1 cellular context compared by ENCODE assay signal in the genomic region with DNA sequence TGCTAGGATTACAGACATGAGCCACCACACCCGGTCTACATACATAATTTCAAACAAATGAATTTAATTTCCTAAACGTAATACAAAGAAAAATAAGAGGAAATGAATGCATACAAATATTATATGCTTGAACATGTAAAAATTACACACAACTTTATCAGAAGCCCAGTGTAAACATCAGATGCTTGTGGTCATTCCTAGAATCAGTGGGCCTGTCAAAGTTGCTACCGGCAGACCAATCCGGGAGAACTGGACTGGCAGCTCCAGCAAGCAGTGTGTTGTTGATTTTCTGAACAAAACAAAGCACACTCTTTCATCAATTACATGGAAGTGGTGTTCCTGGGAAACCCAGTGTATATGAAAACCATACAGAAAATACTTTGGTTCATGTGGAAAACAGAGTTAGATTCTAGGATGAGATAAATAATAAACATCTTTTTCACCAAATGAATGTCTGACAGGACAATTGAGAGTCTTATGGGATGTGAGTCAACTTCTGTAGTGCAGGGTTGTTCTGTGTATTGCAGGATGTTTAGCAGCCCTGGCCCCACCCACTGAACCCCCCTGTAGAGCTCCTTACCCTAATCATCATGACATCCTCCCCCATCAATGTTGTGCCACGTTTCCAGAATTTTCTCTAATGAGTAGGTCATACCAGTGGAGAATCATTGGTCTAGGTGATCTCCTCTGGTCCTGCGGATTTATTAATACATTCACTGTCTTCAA.
A peak's percentile ranks its signal among the peaks of the same experiment; 100 is the strongest.
TF ChIP-seq lines count a peak whose summit lies in the region.

No MANE protein-coding gene starts in this region.

TF ChIP-seq in endothelial cell of umbilical vein, 7 proteins besides CTCF, POLR2A, EP300 and RAD21:
- TF ChIP-seq GATA2 (IDR thresholded peaks at IDR 0.05; ENCODE audit: insufficient read depth, insufficient read length, low read depth, low read length): peak; percentile 16
- TF ChIP-seq EZH2 (IDR thresholded peaks at IDR 0.05; ENCODE audit: borderline replicate concordance, low read depth, low read length, severe bottlenecking): no peak
- TF ChIP-seq, protein P1, sequence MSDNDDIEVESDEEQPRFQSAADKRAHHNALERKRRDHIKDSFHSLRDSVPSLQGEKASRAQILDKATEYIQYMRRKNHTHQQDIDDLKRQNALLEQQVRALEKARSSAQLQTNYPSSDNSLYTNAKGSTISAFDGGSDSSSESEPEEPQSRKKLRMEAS (IDR thresholded peaks at IDR 0.05; ENCODE audit: insufficient read depth, insufficient read length): no peak
- no peak for TF ChIP-seq MYC (IDR thresholded peaks at IDR 0.05; ENCODE audit: low read depth, low read length)
- TF ChIP-seq FOS (IDR thresholded peaks at IDR 0.05; ENCODE audit: borderline replicate concordance, insufficient read depth, low read length): peak; percentile 12
- TF ChIP-seq POLR2AphosphoS5 (IDR thresholded peaks at IDR 0.05; ENCODE audit: insufficient read depth, low read depth, low read length): no peak
- TF ChIP-seq JUN (IDR thresholded peaks at IDR 0.05; ENCODE audit: borderline replicate concordance, insufficient read depth, insufficient read length, low read depth): no peak
